30 cellular contexts compared by ENCODE assay signal in genomic region chr17:49958723-49959122, GRCh38. TPM values are rescaled to one million over a fixed set of nuclear protein-coding genes. Genes with fewer than 3 reads are reported as not detected.
"Had no signal": no experiment of that assay in that cellular context is flagged by ENCODE, and none has a peak within 500 bp of the region (broad histone marks: within the 10 kb centered on the region; RNA-seq: fewer than 3 reads in every experiment).

No MANE protein-coding gene starts in this region.

- H3K36me3 Mint-ChIP-seq: activated naive CD8-positive, alpha-beta T cell had no signal

- H3K27ac ChIP-seq: body of pancreas, colonic mucosa, epithelial cell of prostate, esophagus squamous epithelium, gastroesophageal sphincter, heart right ventricle had no signal

- H3K9me3 Mint-ChIP-seq: activated CD4-positive, alpha-beta memory T cell treated with anti-CD3 and anti-CD28 coated beads, Interleukin-2, amount 10 ng/mL, durations not matched to agents 7 days and 5 days; activated CD4-positive, alpha-beta T cell treated with anti-CD3 and anti-CD28 coated beads, Interleukin-2, amount 10 ng/mL, durations not matched to agents 24 days and 14 days; activated T-cell treated with anti-CD3 and anti-CD28 coated beads, Interleukin-2, amount 50 U/mL, for 4 hours; activated T-helper 17 cell treated with anti-CD3 and anti-CD28 coated beads, Interleukin-2, amount 50 U/mL, for 72 hours had no signal

- DNase-seq: activated CD4-positive, alpha-beta memory T cell treated with anti-CD3 and anti-CD28 coated beads, Interleukin-2, amount 10 ng/mL, durations not matched to agents 7 days and 5 days; activated CD4-positive, alpha-beta T cell treated with anti-CD3 and anti-CD28 coated beads for 36 hours; activated CD4-positive, alpha-beta T cell treated with anti-CD3 and anti-CD28 coated beads, Interleukin-2, amount 10 ng/mL, durations not matched to agents 24 days and 14 days; activated CD4-positive, alpha-beta T cell treated with anti-CD3 and anti-CD28 coated beads, Interleukin-2, amount 50 U/mL, for 4 hours; activated CD4-positive, CD25-positive, alpha-beta regulatory T cell; activated CD4-positive, CD25-positive, alpha-beta regulatory T cell treated with anti-CD3 and anti-CD28 coated beads, Interleukin-2, amount 50 U/mL, for 72 hours; activated effector memory CD4-positive, alpha-beta T cell treated with Interleukin-2 at 50 U/mL for 16 hours; activated gamma-delta T cell treated with Interleukin-2 at 50 U/mL for 16 hours; activated naive CD4-positive, alpha-beta T cell treated with anti-CD3 and anti-CD28 coated beads, Interleukin-2, amount 50 U/mL, for 16 hours; activated naive CD4-positive, alpha-beta T cell treated with Interleukin-2 at 50 U/mL for 16 hours; activated T-cell treated with anti-CD3 and anti-CD28 coated beads, Interleukin-2, amount 50 U/mL, for 4 hours; amniotic stem cell; body of pancreas; colonic mucosa; effector CD8-positive, alpha-beta T cell; esophagus squamous epithelium; foreskin melanocyte; heart right ventricle; T-helper 2 cell had no signal

- H3K9me3 ChIP-seq: body of pancreas, colonic mucosa, esophagus squamous epithelium, gastroesophageal sphincter, heart right ventricle had no signal

- H3K27ac Mint-ChIP-seq: activated CD4-positive, alpha-beta memory T cell treated with anti-CD3 and anti-CD28 coated beads, Interleukin-2, amount 10 ng/mL, durations not matched to agents 7 days and 5 days; activated CD4-positive, alpha-beta T cell treated with anti-CD3 and anti-CD28 coated beads for 36 hours; activated CD4-positive, alpha-beta T cell treated with anti-CD3 and anti-CD28 coated beads, Interleukin-2, amount 10 ng/mL, durations not matched to agents 24 days and 14 days; activated naive CD8-positive, alpha-beta T cell; activated T-helper 17 cell treated with anti-CD3 and anti-CD28 coated beads, Interleukin-2, amount 50 U/mL, for 72 hours had no signal

- H3K36me3 ChIP-seq: colonic mucosa, esophagus squamous epithelium, gastroesophageal sphincter, heart right ventricle had no signal

- H3K4me3 ChIP-seq: body of pancreas, colonic mucosa, esophagus squamous epithelium, gastroesophageal sphincter, heart right ventricle had no signal

- H3K4me1 ChIP-seq: colonic mucosa had no signal

- ATAC-seq: activated CD4-positive, alpha-beta T cell treated with anti-CD3 and anti-CD28 coated beads for 36 hours; activated T-cell treated with anti-CD3 and anti-CD28 coated beads, Interleukin-2, amount 50 U/mL, for 4 hours; activated T-helper 17 cell treated with anti-CD3 and anti-CD28 coated beads, Interleukin-2, amount 50 U/mL, for 72 hours; body of pancreas; gastroesophageal sphincter; heart right ventricle had no signal

- FAIRE-seq: endometrium, endothelial cell of umbilical vein had no signal

- H3K4me3 Mint-ChIP-seq: activated CD4-positive, alpha-beta memory T cell treated with anti-CD3 and anti-CD28 coated beads, Interleukin-2, amount 10 ng/mL, durations not matched to agents 7 days and 5 days; activated CD4-positive, alpha-beta T cell treated with anti-CD3 and anti-CD28 coated beads for 36 hours; activated CD4-positive, alpha-beta T cell treated with anti-CD3 and anti-CD28 coated beads, Interleukin-2, amount 10 ng/mL, durations not matched to agents 24 days and 14 days; activated naive CD8-positive, alpha-beta T cell; activated T-cell treated with anti-CD3 and anti-CD28 coated beads, Interleukin-2, amount 50 U/mL, for 4 hours; activated T-helper 17 cell treated with anti-CD3 and anti-CD28 coated beads, Interleukin-2, amount 50 U/mL, for 72 hours had no signal

RNA-seq across cellular contexts. Expression of gene DLX4, which starts 10.3 kb away (rescaled TPM):
- total RNA-seq: body of pancreas; dermis microvascular lymphatic vessel endothelial cell; endothelial cell of umbilical vein; fibroblast of lung; fibroblast of villous mesenchyme; glomerular endothelial cell; T-helper 1 cell treated with Interleukin-12 subunit alpha and Interleukin-12 subunit beta and Interleukin-4 antibody, amounts not matched to agents 30 ng/mL and 1 ng/mL, for 36 hours had no signal
- polyA plus RNA-seq: endothelial cell of umbilical vein, fibroblast of lung had no signal

RNA-seq across cellular contexts. Expression of gene DLX3, which starts 36.3 kb away (rescaled TPM):
- total RNA-seq: activated CD4-positive, alpha-beta memory T cell treated with anti-CD3 and anti-CD28 coated beads, Interleukin-2, amount 10 ng/mL, durations not matched to agents 7 days and 5 days; activated T-helper 17 cell treated with anti-CD3 and anti-CD28 coated beads, Interleukin-2, amount 50 U/mL, for 72 hours; body of pancreas; dermis microvascular lymphatic vessel endothelial cell; endothelial cell of umbilical vein; fibroblast of lung; fibroblast of villous mesenchyme; gastroesophageal sphincter; glomerular endothelial cell; T-helper 1 cell treated with Interleukin-12 subunit alpha and Interleukin-12 subunit beta and Interleukin-4 antibody, amounts not matched to agents 30 ng/mL and 1 ng/mL, for 36 hours had no signal
- polyA plus RNA-seq: endothelial cell of umbilical vein, fibroblast of lung had no signal
